ENCODE assay signal across 30 cellular contexts in genomic region chr16:56297684-56298083, GRCh38.
"Had no signal": no experiment of that assay in that cellular context is flagged by ENCODE, and none has a peak within 500 bp of the region (broad histone marks: within the 10 kb centered on the region; RNA-seq: fewer than 3 reads in every experiment).

No MANE protein-coding gene starts in this region.

- H3K27ac ChIP-seq: coronary artery, esophagus muscularis mucosa, foreskin keratinocyte, heart right ventricle, parathyroid adenoma, tibial artery had no signal

- H3K4me3 Mint-ChIP-seq: activated CD4-positive, alpha-beta T cell treated with anti-CD3 and anti-CD28 coated beads for 36 hours; activated CD8-positive, alpha-beta memory T cell treated with anti-CD3 and anti-CD28 coated beads, Interleukin-2, amount 10 ng/mL, durations not matched to agents 7 days and 5 days; activated CD8-positive, alpha-beta T cell treated with anti-CD3 and anti-CD28 coated beads, Interleukin-2, amount 10 ng/mL, durations not matched to agents 7 days and 5 days; activated naive CD4-positive, alpha-beta T cell treated with anti-CD3 and anti-CD28 coated beads, Interleukin-2, amount 50 U/mL, for 24 hours; activated naive CD8-positive, alpha-beta T cell treated with anti-CD3 and anti-CD28 coated beads, Interleukin-2, amount 50 U/mL, for 24 hours; natural killer cell treated with Interleukin-12 subunit alpha and Interleukin-12 subunit beta and Interleukin-15 and Interleukin-18, amount 100 ng/mL, for 72 hours; stimulated activated memory B cell treated with anti-CD40 and anti-IgM and Interleukin-4, amounts not matched to agents 10 μg/mL and 1 μg/mL and 100 μg/mL, for 72 hours; stimulated activated naive CD8-positive, alpha-beta T cell treated with anti-CD3 and anti-CD28 coated beads, Interleukin-15, amount 100 ng/mL, for 72 hours; T-helper 17 cell had no signal

- H3K4me3 ChIP-seq: coronary artery, esophagus muscularis mucosa, heart right ventricle, mucosa of descending colon, right atrium auricular region, smooth muscle cell, tibial artery had no signal

- H3K27me3 Mint-ChIP-seq: activated CD8-positive, alpha-beta memory T cell treated with anti-CD3 and anti-CD28 coated beads, Interleukin-2, amount 10 ng/mL, durations not matched to agents 7 days and 5 days; activated naive CD4-positive, alpha-beta T cell treated with anti-CD3 and anti-CD28 coated beads, Interleukin-2, amount 50 U/mL, for 24 hours; natural killer cell treated with Interleukin-12 subunit alpha and Interleukin-12 subunit beta and Interleukin-15 and Interleukin-18, amount 100 ng/mL, for 72 hours; T-helper 17 cell had no signal

- H3K9ac ChIP-seq: parathyroid adenoma had no signal

- H3K36me3 ChIP-seq: esophagus muscularis mucosa, heart right ventricle, right atrium auricular region, tibial artery had no signal

- H3K4me1 Mint-ChIP-seq: activated CD8-positive, alpha-beta memory T cell treated with anti-CD3 and anti-CD28 coated beads, Interleukin-2, amount 10 ng/mL, durations not matched to agents 7 days and 5 days had no signal

- H3K4me1 ChIP-seq: foreskin keratinocyte, parathyroid adenoma had no signal

- H3K27me3 ChIP-seq: esophagus muscularis mucosa, heart right ventricle, right atrium auricular region, tibial artery had no signal

- H3K9me3 Mint-ChIP-seq: activated naive CD4-positive, alpha-beta T cell treated with anti-CD3 and anti-CD28 coated beads, Interleukin-2, amount 50 U/mL, for 24 hours; activated naive CD8-positive, alpha-beta T cell treated with anti-CD3 and anti-CD28 coated beads, Interleukin-2, amount 50 U/mL, for 24 hours; activated T-helper 2 cell treated with anti-CD3 and anti-CD28 coated beads, Interferon-gamma antibody, Interleukin-2, Interleukin-4, amounts not matched to agents 10 μg/mL and 5 μg/mL and 100 μg/mL, durations not matched to agents 14 hours and 24 hours and 36 hours; natural killer cell treated with Interleukin-12 subunit alpha and Interleukin-12 subunit beta and Interleukin-15 and Interleukin-18, amount 100 ng/mL, for 72 hours; stimulated activated memory B cell treated with anti-CD40 and anti-IgM and Interleukin-4, amounts not matched to agents 10 μg/mL and 1 μg/mL and 100 μg/mL, for 72 hours; stimulated activated naive CD8-positive, alpha-beta T cell treated with anti-CD3 and anti-CD28 coated beads, Interleukin-15, amount 100 ng/mL, for 72 hours had no signal

- DNase-seq: activated CD4-positive, alpha-beta T cell treated with anti-CD3 and anti-CD28 coated beads for 36 hours; activated CD4-positive, CD25-positive, alpha-beta regulatory T cell; activated CD8-positive, alpha-beta memory T cell treated with anti-CD3 and anti-CD28 coated beads, Interleukin-2, amount 10 ng/mL, durations not matched to agents 7 days and 5 days; activated CD8-positive, alpha-beta T cell treated with anti-CD3 and anti-CD28 coated beads, Interleukin-2, amount 10 ng/mL, durations not matched to agents 7 days and 5 days; activated naive CD8-positive, alpha-beta T cell treated with anti-CD3 and anti-CD28 coated beads, Interleukin-2, amount 50 U/mL, for 24 hours; activated T-cell treated with anti-CD3 and anti-CD28 coated beads, Interleukin-2, amount 50 U/mL, for 48 hours; anterior cingulate cortex; cerebellar nuclear complex; foreskin keratinocyte; heart right ventricle; left cardiac atrium; left ventricle myocardium superior; mucosa of descending colon; nucleus accumbens; stimulated activated CD4-positive, alpha-beta T cell treated with anti-CD3 and anti-CD28 coated beads, Interleukin-1b, Interleukin-23, amount 100 ng/mL, for 48 hours; stimulated activated CD4-positive, alpha-beta T cell treated with anti-CD3 and anti-CD28 coated beads, Interleukin-4, amount 100 ng/mL, for 4 hours; stimulated activated CD8-positive, alpha-beta memory T cell treated with anti-CD3 and anti-CD28 coated beads, Interleukin-4, amount 100 ng/mL, for 48 hours; stimulated activated naive CD8-positive, alpha-beta T cell treated with anti-CD3 and anti-CD28 coated beads, Interleukin-15, amount 100 ng/mL, for 72 hours; T-helper 17 cell; tibial artery had no signal

- H3K4me2 ChIP-seq: smooth muscle cell had no signal

- H3K27ac Mint-ChIP-seq: activated CD4-positive, alpha-beta T cell treated with anti-CD3 and anti-CD28 coated beads for 36 hours; activated CD8-positive, alpha-beta memory T cell treated with anti-CD3 and anti-CD28 coated beads, Interleukin-2, amount 10 ng/mL, durations not matched to agents 7 days and 5 days; activated CD8-positive, alpha-beta T cell treated with anti-CD3 and anti-CD28 coated beads, Interleukin-2, amount 10 ng/mL, durations not matched to agents 7 days and 5 days; activated naive CD4-positive, alpha-beta T cell treated with anti-CD3 and anti-CD28 coated beads, Interleukin-2, amount 50 U/mL, for 24 hours; activated naive CD8-positive, alpha-beta T cell treated with anti-CD3 and anti-CD28 coated beads, Interleukin-2, amount 50 U/mL, for 24 hours; activated T-helper 2 cell treated with anti-CD3 and anti-CD28 coated beads, Interferon-gamma antibody, Interleukin-2, Interleukin-4, amounts not matched to agents 10 μg/mL and 5 μg/mL and 100 μg/mL, durations not matched to agents 14 hours and 24 hours and 36 hours; natural killer cell treated with Interleukin-12 subunit alpha and Interleukin-12 subunit beta and Interleukin-15 and Interleukin-18, amount 100 ng/mL, for 72 hours; stimulated activated memory B cell treated with anti-CD40 and anti-IgM and Interleukin-4, amounts not matched to agents 10 μg/mL and 1 μg/mL and 100 μg/mL, for 72 hours; T-helper 17 cell had no signal

- H3K36me3 Mint-ChIP-seq: activated CD8-positive, alpha-beta memory T cell treated with anti-CD3 and anti-CD28 coated beads, Interleukin-2, amount 10 ng/mL, durations not matched to agents 7 days and 5 days; activated naive CD4-positive, alpha-beta T cell treated with anti-CD3 and anti-CD28 coated beads, Interleukin-2, amount 50 U/mL, for 24 hours; natural killer cell treated with Interleukin-12 subunit alpha and Interleukin-12 subunit beta and Interleukin-15 and Interleukin-18, amount 100 ng/mL, for 72 hours; stimulated activated memory B cell treated with anti-CD40 and anti-IgM and Interleukin-4, amounts not matched to agents 10 μg/mL and 1 μg/mL and 100 μg/mL, for 72 hours had no signal

- H3K9me3 ChIP-seq: esophagus muscularis mucosa, heart right ventricle, mucosa of descending colon, right atrium auricular region, tibial artery had no signal

- ATAC-seq: activated CD4-positive, alpha-beta T cell treated with anti-CD3 and anti-CD28 coated beads for 36 hours; activated CD8-positive, alpha-beta memory T cell treated with anti-CD3 and anti-CD28 coated beads, Interleukin-2, amount 10 ng/mL, durations not matched to agents 7 days and 5 days; activated CD8-positive, alpha-beta T cell treated with anti-CD3 and anti-CD28 coated beads, Interleukin-2, amount 10 ng/mL, durations not matched to agents 7 days and 5 days; activated naive CD8-positive, alpha-beta T cell treated with anti-CD3 and anti-CD28 coated beads, Interleukin-2, amount 50 U/mL, for 24 hours; foreskin keratinocyte; heart right ventricle; left cardiac atrium; left ventricle myocardium superior; mucosa of descending colon; natural killer cell treated with Interleukin-12 subunit alpha and Interleukin-12 subunit beta and Interleukin-15 and Interleukin-18, amount 100 ng/mL, for 72 hours; SK-N-SH treated with all-trans-retinoic acid at 6 μM for 48 hours; stimulated activated memory B cell treated with anti-CD40 and anti-IgM and Interleukin-4, amounts not matched to agents 10 μg/mL and 1 μg/mL and 100 μg/mL, for 72 hours; stimulated activated naive CD8-positive, alpha-beta T cell treated with anti-CD3 and anti-CD28 coated beads, Interleukin-15, amount 100 ng/mL, for 72 hours; T-helper 17 cell had no signal
